In genomic region chr19:3499738-3500428, GRCh38 we compare ENCODE assay signal across 8 cellular contexts.
A peak's percentile ranks its signal among the peaks of the same experiment; 100 is the strongest.
DNase-seq lines count a peak whose midpoint lies in the region; ATAC-seq lines count a peak whose summit lies in the region.

No MANE protein-coding gene starts in this region.

- H3K27me3 ChIP-seq in HUES6 (ENCODE audit: control insufficient read depth, insufficient read depth, low read length) (no peaks in the 10 kb centered on the region), muscle layer of duodenum (ENCODE audit: low read depth, low read length) (no peaks in the 10 kb centered on the region)

- H3K9me3 ChIP-seq in HUES6 (ENCODE audit: control insufficient read depth, insufficient read depth, low read depth, low read length) (no peaks in the 10 kb centered on the region), muscle layer of duodenum (ENCODE audit: control insufficient read depth in 1 of 2, low read length in 2 of 2) (no peaks in the 10 kb centered on the region)

- DNase-seq in COLO668 (lab: John Stamatoyannopoulos, UW; ENCODE audit: unreplicated experiment) (peak; percentile 22), NCI-H1694 (lab: John Stamatoyannopoulos, UW) (no peak)
- DNase-seq in stimulated activated CD4-positive, alpha-beta T cell treated with anti-CD3 and anti-CD28 coated beads, Interleukin-12 subunit alpha, Interleukin-12 subunit beta, amount 100 ng/mL, for 4 hours, result no peak
- DNase-seq in stimulated activated CD4-positive, alpha-beta T cell treated with anti-CD3 and anti-CD28 coated beads, Interleukin-2, amount 100 ng/mL, for 24 hours, result no peak

- H3K27ac ChIP-seq in HUES6 (ENCODE audit: low read depth, low read length) (peak overlapping the region; percentile 97), cingulate gyrus (ENCODE audit: low read depth, low read length) (peak overlapping the region; percentile 100), muscle layer of duodenum (ENCODE audit: low read length) (peak overlapping the region; percentile 94)

- H3K4me1 ChIP-seq in HUES6 (ENCODE audit: control insufficient read depth, insufficient read depth, low read length) (0 out of 2 replicates have a peak, but pooled peaks cover 3% of the 10 kb centered on the region), muscle layer of duodenum (ENCODE audit: control insufficient read depth in 1 of 2, insufficient read depth in 2 of 2, low read length in 2 of 2) (peaks cover 0 to 19% of the 10 kb centered on the region in 2 donors)

- H3K9ac ChIP-seq in HUES6 (ENCODE audit: low read length), result peak overlapping the region; percentile 94

- H3K36me3 ChIP-seq in HUES6 (ENCODE audit: control insufficient read depth, insufficient read depth, low read length), result peaks cover 22% of the 10 kb centered on the region
- peaks cover 3 to 19% of the 10 kb centered on the region in 2 donors for H3K36me3 ChIP-seq in muscle layer of duodenum (ENCODE audit: control insufficient read depth in 1 of 2, insufficient read depth in 2 of 2, low read length in 2 of 2)

- H3K4me3 ChIP-seq in HUES6 (ENCODE audit: low read depth, low read length) (peak overlapping the region; percentile 63), muscle layer of duodenum (ENCODE audit: low read depth in 1 of 2, low read length in 2 of 2) (peak overlapping the region; percentile 96 to 100)

- ATAC-seq in GM21360 (IDR thresholded peaks at IDR 0.05; ENCODE audit: unreplicated experiment), result no peak
